ENCODE assay signal across 1 cellular context in genomic region chr12:31599053-31599452, GRCh38.
TF ChIP-seq lines count a peak whose summit lies in the region.

No MANE protein-coding gene starts in this region.

TF ChIP-seq in WTC11, 78 proteins besides CTCF, POLR2A, EP300 and RAD21 (continued from another document):
- TF ChIP-seq, protein P1, sequence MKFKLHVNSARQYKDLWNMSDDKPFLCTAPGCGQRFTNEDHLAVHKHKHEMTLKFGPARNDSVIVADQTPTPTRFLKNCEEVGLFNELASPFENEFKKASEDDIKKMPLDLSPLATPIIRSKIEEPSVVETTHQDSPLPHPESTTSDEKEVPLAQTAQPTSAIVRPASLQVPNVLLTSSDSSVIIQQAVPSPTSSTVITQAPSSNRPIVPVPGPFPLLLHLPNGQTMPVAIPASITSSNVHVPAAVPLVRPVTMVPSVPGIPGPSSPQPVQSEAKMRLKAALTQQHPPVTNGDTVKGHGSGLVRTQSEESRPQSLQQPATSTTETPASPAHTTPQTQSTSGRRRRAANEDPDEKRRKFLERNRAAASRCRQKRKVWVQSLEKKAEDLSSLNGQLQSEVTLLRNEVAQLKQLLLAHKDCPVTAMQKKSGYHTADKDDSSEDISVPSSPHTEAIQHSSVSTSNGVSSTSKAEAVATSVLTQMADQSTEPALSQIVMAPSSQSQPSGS (CRISPR knock-in tag; IDR thresholded peaks at IDR 0.05; ENCODE audit: borderline replicate concordance, low read depth), result no peak
- no peak for TF ChIP-seq CBFB (CRISPR knock-in tag; IDR thresholded peaks at IDR 0.05; ENCODE audit: low read depth)
- no peak for TF ChIP-seq ZNF671 (CRISPR knock-in tag; IDR thresholded peaks at IDR 0.05)
- TF ChIP-seq, protein P2, sequence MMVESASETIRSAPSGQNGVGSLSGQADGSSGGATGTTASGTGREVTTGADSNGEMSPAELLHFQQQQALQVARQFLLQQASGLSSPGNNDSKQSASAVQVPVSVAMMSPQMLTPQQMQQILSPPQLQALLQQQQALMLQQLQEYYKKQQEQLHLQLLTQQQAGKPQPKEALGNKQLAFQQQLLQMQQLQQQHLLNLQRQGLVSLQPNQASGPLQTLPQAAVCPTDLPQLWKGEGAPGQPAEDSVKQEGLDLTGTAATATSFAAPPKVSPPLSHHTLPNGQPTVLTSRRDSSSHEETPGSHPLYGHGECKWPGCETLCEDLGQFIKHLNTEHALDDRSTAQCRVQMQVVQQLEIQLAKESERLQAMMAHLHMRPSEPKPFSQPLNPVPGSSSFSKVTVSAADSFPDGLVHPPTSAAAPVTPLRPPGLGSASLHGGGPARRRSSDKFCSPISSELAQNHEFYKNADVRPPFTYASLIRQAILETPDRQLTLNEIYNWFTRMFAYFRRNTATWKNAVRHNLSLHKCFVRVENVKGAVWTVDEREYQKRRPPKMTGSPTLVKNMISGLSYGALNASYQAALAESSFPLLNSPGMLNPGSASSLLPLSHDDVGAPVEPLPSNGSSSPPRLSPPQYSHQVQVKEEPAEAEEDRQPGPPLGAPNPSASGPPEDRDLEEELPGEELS (CRISPR knock-in tag; IDR thresholded peaks at IDR 0.05), result no peak
